ENCODE assay signal across 19 cellular contexts in the genomic region with DNA sequence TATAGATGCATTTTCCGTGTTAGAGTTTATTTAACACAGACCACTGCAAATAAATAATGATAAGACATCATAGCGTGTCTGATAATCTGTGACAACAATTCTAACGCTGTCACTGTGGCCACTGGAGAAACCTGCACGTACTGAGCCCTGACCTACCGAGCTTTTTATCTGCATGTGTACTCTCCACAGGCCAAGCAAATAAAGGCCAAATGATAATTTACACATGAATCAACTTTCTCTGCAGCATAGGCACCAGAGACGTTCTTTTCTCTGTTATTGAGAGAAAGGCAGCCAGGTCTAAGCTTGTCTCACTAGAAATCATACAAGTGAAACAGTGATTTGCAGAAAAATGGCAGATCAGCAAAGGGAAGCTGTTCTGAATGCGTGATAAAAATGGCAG.
A peak's percentile ranks its signal among the peaks of the same experiment; 100 is the strongest.
DNase-seq lines count a peak whose midpoint lies in the region; ATAC-seq, FAIRE-seq and TF ChIP-seq lines count a peak whose summit lies in the region.
"Had no signal": no experiment of that assay in that cellular context is flagged by ENCODE, and none has a peak within 500 bp of the region (broad histone marks: within the 10 kb centered on the region; RNA-seq: fewer than 3 reads in every experiment).

No MANE protein-coding gene starts in this region.

- WGBS in pancreas, 2 donors: 40 to 42% methylated on average over 7 of the region's 7 CpGs

- no peak for FAIRE-seq in pancreas (lab: Jason Lieb, UNC)
- no peak for FAIRE-seq in GM12891 (lab: Jason Lieb, UNC)
- FAIRE-seq: D721Med, GM12878, GM18507 had no signal

- H3K9me3 Mint-ChIP-seq in brain: no peaks in the 10 kb centered on the region
- no peaks in the 10 kb centered on the region for H3K9me3 Mint-ChIP-seq in natural killer cell treated with Interleukin-12 subunit alpha and Interleukin-12 subunit beta and Interleukin-15 and Interleukin-18, amount 100 ng/mL, for 72 hours
- H3K9me3 Mint-ChIP-seq: CD4-positive, alpha-beta memory T cell; T-helper 1 cell treated with Interleukin-12 subunit alpha and Interleukin-12 subunit beta and Interleukin-4 antibody, amounts not matched to agents 30 μg/mL and 1 μg/mL, for 36 hours had no signal

- H3K4me1 ChIP-seq in pancreas (no peaks in the 10 kb centered on the region), tibial artery (no peaks in the 10 kb centered on the region)

- no peak for TF ChIP-seq POLR2A in GM12891 (IDR thresholded peaks at IDR 0.05; ENCODE audit: low read depth, low read length)

- no peak overlapping the region for H3K27ac ChIP-seq in pancreas
- H3K27ac ChIP-seq in tibial artery: no peak overlapping the region

- H3K27me3 ChIP-seq in pancreas (no peaks in the 10 kb centered on the region), tibial artery (no peaks in the 10 kb centered on the region)

- intact Hi-C loops in pancreas (cut with DNase I): no loop called here
- intact Hi-C loops in tibial artery (cut with DNase I; ENCODE audit: low total_unique reads): no loop called here

- no peaks in the 10 kb centered on the region for H3K27me3 Mint-ChIP-seq in brain
- H3K27me3 Mint-ChIP-seq in natural killer cell treated with Interleukin-12 subunit alpha and Interleukin-12 subunit beta and Interleukin-15 and Interleukin-18, amount 100 ng/mL, for 72 hours: no peaks in the 10 kb centered on the region
- H3K27me3 Mint-ChIP-seq: CD4-positive, alpha-beta memory T cell had no signal

- peak in 3 of 4 donors; percentile 34 to 57 (median 52) for ATAC-seq in pancreas
- ATAC-seq in natural killer cell treated with Interleukin-12 subunit alpha and Interleukin-12 subunit beta and Interleukin-15 and Interleukin-18, amount 100 ng/mL, for 72 hours: no peak
- ATAC-seq: GM12878 had no signal

- no peak for TF ChIP-seq CTCF in brain (conservative IDR thresholded peaks at IDR 0.05)
- no peak for TF ChIP-seq CTCF in pancreas (IDR thresholded peaks at IDR 0.05)
- TF ChIP-seq CTCF in tibial artery (IDR thresholded peaks at IDR 0.05): no peak

- H3K36me3 Mint-ChIP-seq in brain: no peaks in the 10 kb centered on the region
- H3K36me3 Mint-ChIP-seq in natural killer cell treated with Interleukin-12 subunit alpha and Interleukin-12 subunit beta and Interleukin-15 and Interleukin-18, amount 100 ng/mL, for 72 hours: peaks cover 4% of the 10 kb centered on the region

- H3K4me3 Mint-ChIP-seq in brain: peak overlapping the region in 1 of 5 experiments; percentile 3
- H3K4me3 Mint-ChIP-seq in natural killer cell treated with Interleukin-12 subunit alpha and Interleukin-12 subunit beta and Interleukin-15 and Interleukin-18, amount 100 ng/mL, for 72 hours: no peak overlapping the region
- H3K4me3 Mint-ChIP-seq: CD4-positive, alpha-beta memory T cell; T-helper 1 cell treated with Interleukin-12 subunit alpha and Interleukin-12 subunit beta and Interleukin-4 antibody, amounts not matched to agents 30 μg/mL and 1 μg/mL, for 36 hours had no signal

- no peak overlapping the region for H3K4me3 ChIP-seq in pancreas
- no peak overlapping the region for H3K4me3 ChIP-seq in tibial artery
- H3K4me3 ChIP-seq: GM12878 had no signal

- no peaks in the 10 kb centered on the region for H3K36me3 ChIP-seq in pancreas
- no peaks in the 10 kb centered on the region for H3K36me3 ChIP-seq in tibial artery

- H3K27ac Mint-ChIP-seq in brain: peak overlapping the region in 3 of 5 experiments; percentile 34 to 76 (median 45)
- no peak overlapping the region for H3K27ac Mint-ChIP-seq in natural killer cell treated with Interleukin-12 subunit alpha and Interleukin-12 subunit beta and Interleukin-15 and Interleukin-18, amount 100 ng/mL, for 72 hours
- H3K27ac Mint-ChIP-seq: CD4-positive, alpha-beta memory T cell; T-helper 1 cell treated with Interleukin-12 subunit alpha and Interleukin-12 subunit beta and Interleukin-4 antibody, amounts not matched to agents 30 μg/mL and 1 μg/mL, for 36 hours had no signal

- no peaks in the 10 kb centered on the region for H3K9me3 ChIP-seq in pancreas
- no peaks in the 10 kb centered on the region for H3K9me3 ChIP-seq in tibial artery

- DNase-seq in NCI-H1417 (lab: John Stamatoyannopoulos, UW) (peak in 2 of 3 experiments; percentile 25 to 53), NCI-H1417 treated with DMSO at 0.1 percent for 48 hours (lab: John Stamatoyannopoulos, UW) (no peak), NCI-H1930 (lab: John Stamatoyannopoulos, UW) (peak; percentile 31 to 54), pancreas (no peak), GM12891 (ENCODE audit: insufficient read length, low spot score) (no peak), tibial artery (no peak)
- DNase-seq in natural killer cell treated with Interleukin-12 subunit alpha and Interleukin-12 subunit beta and Interleukin-15 and Interleukin-18, amount 100 ng/mL, for 72 hours (ENCODE audit: low spot score): no peak
- DNase-seq: CD4-positive, alpha-beta memory T cell; GDM1; KBM-7; NCI-H1694 treated with DMSO at 0.1 percent for 48 hours; NCI-H2171; NCI-H510A; SHP77 treated with DMSO at 0.1 percent for 48 hours had no signal

- peaks cover 16% of the 10 kb centered on the region for H3K4me1 Mint-ChIP-seq in brain
- peaks cover 4 to 5% of the 10 kb centered on the region in 2 donors for H3K4me1 Mint-ChIP-seq in natural killer cell treated with Interleukin-12 subunit alpha and Interleukin-12 subunit beta and Interleukin-15 and Interleukin-18, amount 100 ng/mL, for 72 hours (ENCODE audit: low read depth in 2 of 2)

TF ChIP-seq in GM12891, 5 proteins besides CTCF, POLR2A, EP300 and RAD21:
- TF ChIP-seq TAF1 (IDR thresholded peaks at IDR 0.05; ENCODE audit: low read depth, low read length): no peak

Comparison
In these comparisons a context has a peak if more than half of its experiments do, and no peak if none do; other contexts are left out.
1. DNase-seq: peak in NCI-H1417 (2 of 3) and NCI-H1930 (2 of 2); none in NCI-H1417 treated with DMSO at 0.1 percent for 48 hours (single experiment), pancreas (0 of 6), natural killer cell treated with Interleukin-12 subunit alpha and Interleukin-12 subunit beta and Interleukin-15 and Interleukin-18, amount 100 ng/mL, for 72 hours (single experiment), GM12891 (single experiment) and tibial artery (0 of 2).
2. H3K27ac Mint-ChIP-seq: peak in brain (3 of 5); none in natural killer cell treated with Interleukin-12 subunit alpha and Interleukin-12 subunit beta and Interleukin-15 and Interleukin-18, amount 100 ng/mL, for 72 hours (0 of 2).
3. ATAC-seq: peak in pancreas (3 of 4); none in natural killer cell treated with Interleukin-12 subunit alpha and Interleukin-12 subunit beta and Interleukin-15 and Interleukin-18, amount 100 ng/mL, for 72 hours (0 of 2).